8 cellular contexts compared by ENCODE assay signal in the genomic region with DNA sequence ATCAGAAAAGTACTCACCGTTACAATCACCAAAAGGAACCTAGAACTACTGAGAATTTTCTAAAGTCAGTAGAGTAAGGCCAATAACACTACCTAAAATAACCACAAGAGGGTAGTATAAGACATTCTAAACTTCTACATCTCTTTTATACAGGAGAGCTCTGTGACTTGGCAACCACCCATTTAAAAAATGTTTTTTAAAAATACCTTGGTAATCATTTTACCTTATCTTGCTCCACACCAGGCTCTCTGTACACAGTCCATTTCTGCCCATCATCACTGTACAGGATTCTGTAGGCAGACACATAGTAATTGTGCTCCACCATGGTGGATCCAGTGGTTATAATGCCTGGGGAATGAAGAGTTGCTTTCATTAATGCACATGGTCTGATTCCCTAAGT. TPM values are rescaled to one million over a fixed set of nuclear protein-coding genes. Genes with fewer than 3 reads are reported as not detected.
DNase-seq lines count a peak whose midpoint lies in the region; ATAC-seq, FAIRE-seq and TF ChIP-seq lines count a peak whose summit lies in the region.

No MANE protein-coding gene starts in this region.

- CTCF ChIA-PET in HepG2 (lab: Yijun Ruan, JAX; ENCODE audit: low intra/inter-chr PET ratio, low total read pairs), result interaction anchor here (1.4 to 2.6 kb wide), 2 partner anchors 177 to 216 kb away, joined by 3 to 46 read pairs; no protein-coding TSS in a partner anchor

- in situ Hi-C loops in HepG2 (cut with HindIII; ENCODE audit: extremely low pct_ligation_motif_present, low pct_unique_long_range_greater_than_20kb), result loop anchor here (5.0 kb wide), 1 partner anchor 175 kb away; no protein-coding TSS in a partner anchor

- TF ChIP-seq EP300 in HepG2 (IDR thresholded peaks at IDR 0.05; ENCODE audit: low read depth in 2 of 2, low read length in 2 of 2) (no peak), HepG2 (CRISPR knock-in tag; IDR thresholded peaks at IDR 0.05; ENCODE audit: borderline replicate concordance) (no peak)

- TF ChIP-seq POLR2A in HepG2 (IDR thresholded peaks at IDR 0.05; ENCODE audit: insufficient read depth in 1 of 2, low read depth in 2 of 2, low read length in 2 of 2), result no peak
- TF ChIP-seq POLR2A in vagina (IDR thresholded peaks at IDR 0.05), result no peak

- H3K36me3 ChIP-seq in HepG2 (replicated peaks in 1 of 2; ENCODE audit: control insufficient read depth in 1 of 2, insufficient read depth in 2 of 2, low read length in 2 of 2) (peaks cover 1 to 24% of the 10 kb centered on the region in 2 experiments; a peak in 2 of 5 replicates), vagina (peaks cover 0 to 12% of the 10 kb centered on the region in 2 donors)

- no peaks in the 10 kb centered on the region; a peak in 1 of 5 replicates for H3K27me3 ChIP-seq in HepG2 (ENCODE audit: control insufficient read depth in 1 of 2, insufficient read depth in 2 of 2, low read length in 2 of 2)
- H3K27me3 ChIP-seq in vagina, result no peaks in the 10 kb centered on the region

- intact Hi-C loops in HepG2 (cut with micrococcal nuclease; ENCODE audit: unreplicated experiment), result loop anchor here (1.0 to 10.0 kb wide), 3 partner anchors 84 to 293 kb away; a partner anchor contains a TSS
- intact Hi-C loops in vagina (cut with DNase I), result loop anchor here (10.0 kb wide), 2 partner anchors 177 to 213 kb away; no protein-coding TSS in a partner anchor

- H3K4me2 ChIP-seq in HepG2 (ENCODE audit: low read depth, low read length), result no peak overlapping the region

- TF ChIP-seq CTCF in cardiac fibroblast (IDR thresholded peaks at IDR 0.05; ENCODE audit: low read depth, low read length) (peak; percentile 50), HepG2 (CRISPR knock-in tag; IDR thresholded peaks at IDR 0.05) (peak; percentile 59), vagina (IDR thresholded peaks at IDR 0.05) (peak; percentile 70 to 73 (median 71))

- H4K20me1 ChIP-seq in HepG2 (ENCODE audit: insufficient read depth, low read length), result no peaks in the 10 kb centered on the region

- peak; percentile 48; the same call in 1 of the 2 replicates for TF ChIP-seq RAD21 in HepG2 (CRISPR knock-in tag; IDR thresholded peaks at IDR 0.05)

- H3K9ac ChIP-seq in HepG2 (ENCODE audit: insufficient read depth, low read depth, low read length), result no peak overlapping the region

- H2AFZ ChIP-seq in HepG2 (ENCODE audit: low read length), result no peak overlapping the region

- no peaks in the 10 kb centered on the region for H3K79me2 ChIP-seq in HepG2 (ENCODE audit: insufficient read depth, low read length)

- POLR2A ChIA-PET in HepG2 (lab: Yijun Ruan, JAX), result interaction anchor here (1.0 kb wide), 1 partner anchor 77 kb away, joined by 3 read pairs; no protein-coding TSS in a partner anchor

- BruUV-seq in HepG2 (replicated peaks; lab: Mats Ljungman, UMichigan), result no TSS peak

- 50% methylated on average over 1 of the region's 1 CpG for WGBS in HepG2 (ENCODE audit: low lambda C conversion rate)

- DNase-seq in EL (peak; percentile 63), NCI-H82 (lab: John Stamatoyannopoulos, UW) (peak; percentile 81), cardiac fibroblast (ENCODE audit: low read depth in 2 of 2) (peak; percentile 76), HepG2 (ENCODE audit: low spot score) (peak; percentile 31), vagina (ENCODE audit: extremely low spot score in 2 of 2) (no peak)
- DNase-seq in activated effector memory CD4-positive, alpha-beta T cell treated with Interleukin-2 at 50 U/mL for 16 hours, result no peak

- peak; percentile 39 for FAIRE-seq in HepG2 (lab: Jason Lieb, UNC)

- H3K4me3 ChIP-seq in cardiac fibroblast (replicated peaks in 1 of 2; ENCODE audit: low read depth in 2 of 2, low read length in 2 of 2) (no peak overlapping the region), HepG2 (replicated peaks in 1 of 3; ENCODE audit: insufficient read depth in 1 of 3, low read depth in 2 of 3, low read length in 3 of 3) (no peak overlapping the region), vagina (no peak overlapping the region)

- peak; percentile 86 for ATAC-seq in GM21367 (IDR thresholded peaks at IDR 0.05; ENCODE audit: unreplicated experiment)
- peak; percentile 71 for ATAC-seq in HG03575 (IDR thresholded peaks at IDR 0.05; ENCODE audit: extremely low read depth, insufficient number of reproducible peaks, low FRiP score, unreplicated experiment)
- peak; percentile 70 for ATAC-seq in HepG2

- H3K27ac ChIP-seq in HepG2 (ENCODE audit: extremely low read length, insufficient read depth, low read length), result no peak overlapping the region
- H3K27ac ChIP-seq in vagina, result no peak overlapping the region

- peaks cover 8% of the 10 kb centered on the region for H3K4me1 ChIP-seq in HepG2 (ENCODE audit: insufficient read depth, low read length)
- no peaks in the 10 kb centered on the region for H3K4me1 ChIP-seq in vagina

- H3K9me3 ChIP-seq in HepG2 (ENCODE audit: low read length), result no peaks in the 10 kb centered on the region
- no peaks in the 10 kb centered on the region for H3K9me3 ChIP-seq in vagina

TF ChIP-seq in HepG2, 621 proteins besides CTCF, POLR2A, EP300 and RAD21:
- TF ChIP-seq, protein P1, sequence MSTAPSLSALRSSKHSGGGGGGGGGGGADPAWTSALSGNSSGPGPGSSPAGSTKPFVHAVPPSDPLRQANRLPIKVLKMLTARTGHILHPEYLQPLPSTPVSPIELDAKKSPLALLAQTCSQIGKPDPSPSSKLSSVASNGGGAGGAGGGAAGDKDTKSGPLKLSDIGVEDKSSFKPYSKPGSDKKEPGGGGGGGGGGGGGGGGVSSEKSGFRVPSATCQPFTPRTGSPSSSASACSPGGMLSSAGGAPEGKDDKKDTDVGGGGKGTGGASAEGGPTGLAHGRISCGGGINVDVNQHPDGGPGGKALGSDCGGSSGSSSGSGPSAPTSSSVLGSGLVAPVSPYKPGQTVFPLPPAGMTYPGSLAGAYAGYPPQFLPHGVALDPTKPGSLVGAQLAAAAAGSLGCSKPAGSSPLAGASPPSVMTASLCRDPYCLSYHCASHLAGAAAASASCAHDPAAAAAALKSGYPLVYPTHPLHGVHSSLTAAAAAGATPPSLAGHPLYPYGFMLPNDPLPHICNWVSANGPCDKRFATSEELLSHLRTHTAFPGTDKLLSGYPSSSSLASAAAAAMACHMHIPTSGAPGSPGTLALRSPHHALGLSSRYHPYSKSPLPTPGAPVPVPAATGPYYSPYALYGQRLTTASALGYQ (CRISPR knock-in tag; IDR thresholded peaks at IDR 0.05), result no peak
- TF ChIP-seq SMC3 (IDR thresholded peaks at IDR 0.05; ENCODE audit: low read length), result peak; percentile 49
- no peak for TF ChIP-seq GLI4 (CRISPR knock-in tag; IDR thresholded peaks at IDR 0.05; ENCODE audit: borderline replicate concordance)
- TF ChIP-seq SRSF1 (optimal IDR thresholded peaks at IDR 0.05; ENCODE audit: low read depth, low read length), result no peak
- peak; percentile 64 for TF ChIP-seq STAG1 (CRISPR knock-in tag; IDR thresholded peaks at IDR 0.05)
- no peak for TF ChIP-seq ZNF431 (CRISPR knock-in tag; IDR thresholded peaks at IDR 0.05; ENCODE audit: borderline replicate concordance, low read depth)
- TF ChIP-seq ZNF224 (CRISPR knock-in tag; IDR thresholded peaks at IDR 0.05), result no peak
- TF ChIP-seq ATAD3A (CRISPR knock-in tag; IDR thresholded peaks at IDR 0.05), result no peak
- no peak for TF ChIP-seq TAF1 (CRISPR knock-in tag; IDR thresholded peaks at IDR 0.05)
- TF ChIP-seq ZNF274 (CRISPR knock-in tag; IDR thresholded peaks at IDR 0.05), result no peak

RNA-seq across cellular contexts. Expression of a gene that starts 54.4 kb away (rescaled TPM):
- 16.3 and 23.2 TPM in 2 replicates for total RNA-seq in HepG2 (2016; rRNA removed; fragmentation: Illumina TruSeq; extraction: Trizol)
- 42.6 and 48.7 TPM in 2 replicates for total RNA-seq in HepG2 (2016; cell fraction: cytosol; rRNA removed; fragmentation: Illumina TruSeq; extraction: Trizol; ENCODE audit: low read depth)
- total RNA-seq in HepG2 (2016; cell fraction: insoluble cytoplasmic fraction; rRNA removed; fragmentation: Illumina TruSeq; extraction: Trizol), result 18.1 and 25.7 TPM in 2 replicates
- 26.9 and 29.4 TPM in 2 replicates for total RNA-seq in HepG2 (2016; cell fraction: membrane; rRNA removed; fragmentation: Illumina TruSeq; extraction: Trizol)
- total RNA-seq in HepG2 (2016; cell fraction: nucleus; rRNA removed; fragmentation: Illumina TruSeq; extraction: Trizol), result 36.0 and 39.4 TPM in 2 replicates
- 11.7 and 17.5 TPM in 2 replicates for polyA plus RNA-seq in HepG2 (2011; rRNA removed)
- 6.4 and 9.1 TPM in 2 replicates for polyA plus RNA-seq in HepG2 (2011; cell fraction: cytosol; rRNA removed)
- polyA plus RNA-seq in HepG2 (2011; cell fraction: nucleus; rRNA removed), result 12.3 and 12.7 TPM in 2 replicates
- 12.2 and 16.3 TPM in 2 replicates for polyA plus RNA-seq in HepG2 (2012)
- 8.6 and 11.5 TPM in 2 replicates for polyA plus RNA-seq in HepG2 (2016; cell fraction: cytosol; fragmentation: Illumina TruSeq; extraction: Trizol; ENCODE audit: low read depth)
- polyA plus RNA-seq in HepG2 (2016; cell fraction: insoluble cytoplasmic fraction; fragmentation: Illumina TruSeq; extraction: Trizol; ENCODE audit: low read depth), result 18.1 and 18.9 TPM in 2 replicates
- 13.3 and 15.7 TPM in 2 replicates for polyA plus RNA-seq in HepG2 (2016; cell fraction: membrane; fragmentation: Illumina TruSeq; extraction: Trizol; ENCODE audit: low read depth)
- polyA plus RNA-seq in HepG2 (2016; cell fraction: nucleus; fragmentation: Illumina TruSeq; extraction: Trizol; ENCODE audit: insufficient read depth, low read depth), result 68.6 and 70.2 TPM in 2 replicates
- polyA minus RNA-seq in HepG2 (2011; rRNA and poly(A)+ RNA removed; ENCODE audit: low replicate concordance), result 12.2 TPM in 1 of 2 replicates, not detected in the other
- polyA minus RNA-seq in HepG2 (2011; cell fraction: cytosol; rRNA and poly(A)+ RNA removed), result 13.5 and 16.5 TPM in 2 replicates
- 33.6 and 35.4 TPM in 2 replicates for polyA minus RNA-seq in HepG2 (2011; cell fraction: nucleus; rRNA and poly(A)+ RNA removed)
- total RNA-seq in vagina, result 1.7 TPM

Comparison
In these comparisons a context has a peak if more than half of its experiments do, and no peak if none do; other contexts are left out.
1. DNase-seq: peak in EL (single experiment), NCI-H82 (single experiment), cardiac fibroblast (2 of 2) and HepG2 (single experiment); none in vagina (0 of 2) and activated effector memory CD4-positive, alpha-beta T cell treated with Interleukin-2 at 50 U/mL for 16 hours (single experiment).
2. Peak in every context shown above with its lines, with median percentiles within 50 percentile points of each other: ATAC-seq and CTCF ChIP-seq.